In genomic region chr13:47112900-47113299, GRCh38 we compare ENCODE assay signal across 1 cellular context.
TF ChIP-seq lines count a peak whose summit lies in the region.

No MANE protein-coding gene starts in this region.

TF ChIP-seq in GM23338, 12 proteins besides CTCF, POLR2A, EP300 and RAD21 (continued from another document):
- TF ChIP-seq ZNF462 (CRISPR knock-in tag; IDR thresholded peaks at IDR 0.05) (no peak), NANOG (IDR thresholded peaks at IDR 0.05; ENCODE audit: borderline replicate concordance) (no peak), ZNF114 (CRISPR knock-in tag; IDR thresholded peaks at IDR 0.05) (no peak), ETS1 (IDR thresholded peaks at IDR 0.05) (no peak), ZNF331 (CRISPR knock-in tag; IDR thresholded peaks at IDR 0.05; ENCODE audit: low read depth) (no peak), CREB1 (CRISPR knock-in tag; IDR thresholded peaks at IDR 0.05; ENCODE audit: low read depth) (no peak), REST (IDR thresholded peaks at IDR 0.05; ENCODE audit: unreplicated experiment) (no peak), EZH2phosphoT487 (IDR thresholded peaks at IDR 0.05; ENCODE audit: unreplicated experiment) (no peak), STAT1 (IDR thresholded peaks at IDR 0.05; ENCODE audit: unreplicated experiment) (no peak), POLR2AphosphoS5 (IDR thresholded peaks at IDR 0.05; ENCODE audit: low read depth) (no peak), JUNB (IDR thresholded peaks at IDR 0.05; ENCODE audit: unreplicated experiment) (no peak)
